In genomic region chr16:30491744-30492308, GRCh38 we compare ENCODE assay signal across 8 cellular contexts. TPM values are rescaled to one million over a fixed set of nuclear protein-coding genes. Genes with fewer than 3 reads are reported as not detected.
DNase-seq lines count a peak whose midpoint lies in the region; ATAC-seq, FAIRE-seq and TF ChIP-seq lines count a peak whose summit lies in the region.

No MANE protein-coding gene starts in this region.

- H3K4me2 ChIP-seq in GM12878 (ENCODE audit: control insufficient read depth, insufficient read depth): no peak overlapping the region

- TF ChIP-seq RAD21 in GM12878 (IDR thresholded peaks at IDR 0.05; ENCODE audit: insufficient read depth, low read depth, low read length): no peak

- intact Hi-C loops in GM12878 (cut with micrococcal nuclease; ENCODE audit: unreplicated experiment): no loop called here

- TSS peak; percentile 45 for BruUV-seq in GM12878 (replicated peaks; lab: Mats Ljungman, UMichigan)

- TF ChIP-seq POLR2A in GM12878 (IDR thresholded peaks at IDR 0.05; ENCODE audit: low read depth, low read length) (no peak), GM12892 (IDR thresholded peaks at IDR 0.05; ENCODE audit: low read depth, low read length) (no peak)

- DNase-seq in EH (ENCODE audit: low read depth): peak; percentile 97
- DNase-seq in MV-4-11 (lab: John Stamatoyannopoulos, UW): peak; percentile 89
- no peak for DNase-seq in GM12878 (ENCODE audit: low read depth, low spot score)
- peak in 3 of 10 donors; percentile 12 to 73 (median 20) for DNase-seq in naive thymus-derived CD8-positive, alpha-beta T cell
- no peak for DNase-seq in cerebellar nuclear complex (lab: John Stamatoyannopoulos, UW)
- DNase-seq in KG1 (lab: John Stamatoyannopoulos, UW): no peak
- no peak for DNase-seq in GM12892 (ENCODE audit: insufficient read length)

- no peak for TF ChIP-seq CTCF in GM12878 (IDR thresholded peaks at IDR 0.05 in 2 of 3, conservative IDR thresholded peaks at IDR 0.05 in 1 of 3; ENCODE audit: control insufficient read depth in 2 of 3, extremely low read depth in 1 of 3, insufficient read depth in 1 of 3, low read depth in 3 of 3, low read length in 3 of 3)

- no peaks in the 10 kb centered on the region for H3K9me3 ChIP-seq in GM12878 (replicated peaks; ENCODE audit: control insufficient read depth, insufficient read depth, low read length)

- FAIRE-seq in GM12878 (lab: Jason Lieb, UNC) (no peak), GM12892 (lab: Jason Lieb, UNC) (no peak)

- RAD21 ChIA-PET in GM12878 (lab: Charles Lee; ENCODE audit: unreplicated experiment): interaction anchor here (1.2 kb wide), 1 partner anchor 124 kb away, joined by 3 read pairs; no protein-coding TSS in a partner anchor

- H3K27ac ChIP-seq in GM12878 (ENCODE audit: control insufficient read depth, insufficient read depth): no peak overlapping the region

- no peak overlapping the region for H3K9ac ChIP-seq in GM12878 (ENCODE audit: control insufficient read depth, insufficient read depth, low read length)

- H3K27me3 Mint-ChIP-seq in naive thymus-derived CD8-positive, alpha-beta T cell: no peaks in the 10 kb centered on the region

- peaks cover 4% of the 10 kb centered on the region for H3K4me1 ChIP-seq in GM12878 (ENCODE audit: control insufficient read depth, insufficient read depth, low read length)

- H4K20me1 ChIP-seq in GM12878 (ENCODE audit: control insufficient read depth, insufficient read depth): no peaks in the 10 kb centered on the region

- H3K27ac Mint-ChIP-seq in naive thymus-derived CD8-positive, alpha-beta T cell: peak overlapping the region; percentile 68 to 92 (median 86)

- SMC1A ChIA-PET in GM12878 (lab: Charles Lee; ENCODE audit: uncharacterized antibody, unreplicated experiment): no interaction called here

- ATAC-seq in GM12878 (no peak), HG02623 (IDR thresholded peaks at IDR 0.05; ENCODE audit: unreplicated experiment) (no peak)
- ATAC-seq in naive thymus-derived CD8-positive, alpha-beta T cell: peak; percentile 62 to 89

- H2AFZ ChIP-seq in GM12878 (ENCODE audit: control insufficient read depth, low read depth, low read length): no peak overlapping the region

- H3K79me2 ChIP-seq in GM12878 (ENCODE audit: control insufficient read depth, insufficient read depth, low read length): no peaks in the 10 kb centered on the region

- TF ChIP-seq EP300 in GM12878 (IDR thresholded peaks at IDR 0.05; ENCODE audit: borderline replicate concordance in 1 of 2, control insufficient read depth in 1 of 2, low read depth in 2 of 2, low read length in 2 of 2): no peak

- POLR2A ChIA-PET in GM12878 (lab: Charles Lee): interaction anchor here (0.6 kb wide), 1 partner anchor 12 kb away, joined by 3 read pairs; no protein-coding TSS in a partner anchor
- POLR2A ChIA-PET in naive thymus-derived CD8-positive, alpha-beta T cell (lab: Charles Lee): interaction anchor here (0.7 to 3.6 kb wide), 8 partner anchors 11 to 94 kb away, joined by 3 to 14 read pairs (median 4); partner anchors contain the start of genes DCTPP1, ITGAL and ZNF785

- no peaks in the 10 kb centered on the region for H3K9me3 Mint-ChIP-seq in naive thymus-derived CD8-positive, alpha-beta T cell

- peaks cover 10 to 36% (median 20%) of the 10 kb centered on the region in 4 donors for H3K4me1 Mint-ChIP-seq in naive thymus-derived CD8-positive, alpha-beta T cell

- no peak overlapping the region for H3K4me3 ChIP-seq in GM12878

- in situ Hi-C loops in GM12878 (cut with MboI): no loop called here

- no peaks in the 10 kb centered on the region for H3K27me3 ChIP-seq in GM12878 (replicated peaks in 1 of 2; ENCODE audit: control insufficient read depth in 2 of 2, insufficient read depth in 2 of 2, low read length in 1 of 2)

- 92% methylated on average over 6 of the region's 6 CpGs for WGBS in GM12878 (ENCODE audit: insufficient coverage, insufficient replicate concordance, low lambda C conversion rate, missing lambda C conversion rate)

- peak overlapping the region in 4 of 10 donors; percentile 8 to 39 (median 23) for H3K4me3 Mint-ChIP-seq in naive thymus-derived CD8-positive, alpha-beta T cell

- H3K36me3 Mint-ChIP-seq in naive thymus-derived CD8-positive, alpha-beta T cell: peaks cover 4 to 82% (median 19%) of the 10 kb centered on the region in 3 donors

- H3K36me3 ChIP-seq in GM12878 (ENCODE audit: control insufficient read depth in 2 of 2, insufficient read depth in 2 of 2, low read length in 1 of 2): peaks cover 8 to 27% of the 10 kb centered on the region in 2 experiments

- CTCF ChIA-PET in GM12878 (lab: Yijun Ruan, JAX): interaction anchor here (1.0 to 1.6 kb wide), 2 partner anchors 15 to 17 kb away, joined by 3 to 4 read pairs; no protein-coding TSS in a partner anchor

RNA-seq across cellular contexts. Expression of gene ITGAL, which starts 19.3 kb away (rescaled TPM):
- 150 and 164 TPM in 2 replicates for total RNA-seq in GM12878 (2013; cell fraction: nucleolus; rRNA removed)
- total RNA-seq in GM12878 (2014; rRNA removed) (62.8 and 91.0 TPM in 2 replicates), GM12878 (2014; rRNA removed; fragmentation: Illumina TruSeq; extraction: Trizol) (56.2 and 65.6 TPM in 2 replicates), GM12878 (2021) (170 TPM in 2 replicates)
- polyA plus RNA-seq in GM12878 (2011; ENCODE audit: low read depth): 33.4 TPM
- polyA plus RNA-seq in GM12878 (2011; rRNA removed) (73.8 and 97.2 TPM in 2 replicates), GM12878 (2014; fragmentation: Illumina TruSeq; extraction: Trizol) (140 and 185 TPM in 2 replicates), GM12878 (2014; fragmentation: Nextera tagmentation; extraction: Ambion mirVana) (10 to 100 TPM; 10.7 to 12.1 TPM), GM12878 (2014; rRNA removed) (96.5 and 104 TPM in 2 replicates), GM12878 (2016; fragmentation: Nextera tagmentation; extraction: Ambion mirVana) (100 to 1,000 TPM; 109 to 111 TPM)
- 104 and 127 TPM in 2 replicates for polyA plus RNA-seq in GM12878 (2011; cell fraction: cytosol; rRNA removed)
- 199 and 213 TPM in 2 replicates for polyA plus RNA-seq in GM12878 (2011; cell fraction: nucleus; rRNA removed)
- 64.4 and 120 TPM in 2 replicates for polyA plus RNA-seq in GM12878 (2012)
- 106 and 131 TPM in 2 replicates for polyA minus RNA-seq in GM12878 (2011; rRNA and poly(A)+ RNA removed)
- polyA minus RNA-seq in GM12878 (2011; cell fraction: cytosol; rRNA and poly(A)+ RNA removed): 80.5 and 81.6 TPM in 2 replicates
- 99.7 and 175 TPM in 2 replicates for polyA minus RNA-seq in GM12878 (2011; cell fraction: nucleus; rRNA and poly(A)+ RNA removed)
- 100 to 1,000 TPM; 334 to 339 TPM for total RNA-seq in naive thymus-derived CD8-positive, alpha-beta T cell
- 100 to 1,000 TPM; 121 to 157 (median 124) TPM for polyA plus RNA-seq in naive thymus-derived CD8-positive, alpha-beta T cell
- polyA plus RNA-seq in GM12892 (2012; ENCODE audit: missing spikeins): 47.8 TPM

RNA-seq across cellular contexts. Expression of gene ZNF768, which starts 34.5 kb away (rescaled TPM):
- total RNA-seq in GM12878 (2013; cell fraction: nucleolus; rRNA removed): 21.4 and 21.5 TPM in 2 replicates
- total RNA-seq in GM12878 (2014; rRNA removed): 18.3 and 21.3 TPM in 2 replicates
- total RNA-seq in GM12878 (2014; rRNA removed; fragmentation: Illumina TruSeq; extraction: Trizol): 9.8 TPM in 2 replicates
- 17.3 and 19.3 TPM in 2 replicates for total RNA-seq in GM12878 (2021)
- polyA plus RNA-seq in GM12878 (2011; ENCODE audit: low read depth): 9.3 TPM
- 8.8 and 13.2 TPM in 2 replicates for polyA plus RNA-seq in GM12878 (2011; rRNA removed)
- polyA plus RNA-seq in GM12878 (2011; cell fraction: cytosol; rRNA removed): 22.5 and 28.3 TPM in 2 replicates
- polyA plus RNA-seq in GM12878 (2011; cell fraction: nucleus; rRNA removed): 50.1 and 58.1 TPM in 2 replicates
- polyA plus RNA-seq in GM12878 (2012): 16.7 and 18.1 TPM in 2 replicates
- 8.2 and 8.3 TPM in 2 replicates for polyA plus RNA-seq in GM12878 (2014; fragmentation: Illumina TruSeq; extraction: Trizol)
- under 1 TPM; 0.05 to 0.06 TPM for polyA plus RNA-seq in GM12878 (2014; fragmentation: Nextera tagmentation; extraction: Ambion mirVana)
- 23.1 and 24.5 TPM in 2 replicates for polyA plus RNA-seq in GM12878 (2014; rRNA removed)
- polyA plus RNA-seq in GM12878 (2016; fragmentation: Nextera tagmentation; extraction: Ambion mirVana): 1 to 10 TPM; 2.6 to 2.7 TPM
- 7.2 and 22.8 TPM in 2 replicates for polyA minus RNA-seq in GM12878 (2011; rRNA and poly(A)+ RNA removed)
- polyA minus RNA-seq in GM12878 (2011; cell fraction: cytosol; rRNA and poly(A)+ RNA removed): 11.4 and 12.8 TPM in 2 replicates
- polyA minus RNA-seq in GM12878 (2011; cell fraction: nucleus; rRNA and poly(A)+ RNA removed): 5.6 and 10.4 TPM in 2 replicates
- 1 to 10 TPM; 8.3 to 8.5 TPM for total RNA-seq in naive thymus-derived CD8-positive, alpha-beta T cell
- 1 to 10 TPM; 1.1 to 2.1 (median 1.5) TPM for polyA plus RNA-seq in naive thymus-derived CD8-positive, alpha-beta T cell
- polyA plus RNA-seq in GM12892 (2012; ENCODE audit: missing spikeins): 10.6 TPM

RNA-seq across cellular contexts. Expression of gene ZNF747, which starts 42.8 kb away (rescaled TPM):
- 18.5 and 22.3 TPM in 2 replicates for total RNA-seq in GM12878 (2013; cell fraction: nucleolus; rRNA removed)
- 13.0 and 14.3 TPM in 2 replicates for total RNA-seq in GM12878 (2014; rRNA removed)
- total RNA-seq in GM12878 (2014; rRNA removed; fragmentation: Illumina TruSeq; extraction: Trizol): 5.0 and 5.8 TPM in 2 replicates
- total RNA-seq in GM12878 (2021): 10.7 and 12.0 TPM in 2 replicates
- 2.4 TPM for polyA plus RNA-seq in GM12878 (2011; ENCODE audit: low read depth)
- polyA plus RNA-seq in GM12878 (2011; rRNA removed): 2.7 and 3.3 TPM in 2 replicates
- 4.7 and 5.0 TPM in 2 replicates for polyA plus RNA-seq in GM12878 (2011; cell fraction: cytosol; rRNA removed)
- 3.3 and 4.6 TPM in 2 replicates for polyA plus RNA-seq in GM12878 (2011; cell fraction: nucleus; rRNA removed)
- polyA plus RNA-seq in GM12878 (2012): 4.5 TPM in 2 replicates
- polyA plus RNA-seq in GM12878 (2014; fragmentation: Illumina TruSeq; extraction: Trizol): 5.1 and 5.7 TPM in 2 replicates
- polyA plus RNA-seq in GM12878 (2014; fragmentation: Nextera tagmentation; extraction: Ambion mirVana): 1 to 10 TPM; 1.0 to 1.2 TPM
- 11.5 and 12.1 TPM in 2 replicates for polyA plus RNA-seq in GM12878 (2014; rRNA removed)
- 1 to 10 TPM; 8.6 to 8.8 TPM for polyA plus RNA-seq in GM12878 (2016; fragmentation: Nextera tagmentation; extraction: Ambion mirVana)
- polyA minus RNA-seq in GM12878 (2011; rRNA and poly(A)+ RNA removed): 5.1 and 6.7 TPM in 2 replicates
- polyA minus RNA-seq in GM12878 (2011; cell fraction: cytosol; rRNA and poly(A)+ RNA removed): 2.3 and 3.8 TPM in 2 replicates
- 6.5 and 10.4 TPM in 2 replicates for polyA minus RNA-seq in GM12878 (2011; cell fraction: nucleus; rRNA and poly(A)+ RNA removed)
- 10 to 100 TPM; 21.8 to 21.9 TPM for total RNA-seq in naive thymus-derived CD8-positive, alpha-beta T cell
- polyA plus RNA-seq in naive thymus-derived CD8-positive, alpha-beta T cell: 10 to 100 TPM in 2 of 3 donors, 1 to 10 TPM in 1; 9.5 to 12.0 (median 11.4) TPM
- polyA plus RNA-seq in GM12892 (2012; ENCODE audit: missing spikeins): 4.3 TPM

RNA-seq across cellular contexts. Expression of gene SEPHS2, which starts 46.2 kb away (rescaled TPM):
- total RNA-seq in GM12878 (2013; cell fraction: nucleolus; rRNA removed): 4.6 and 5.1 TPM in 2 replicates
- 33.5 and 40.8 TPM in 2 replicates for total RNA-seq in GM12878 (2014; rRNA removed)
- 36.3 and 38.9 TPM in 2 replicates for total RNA-seq in GM12878 (2014; rRNA removed; fragmentation: Illumina TruSeq; extraction: Trizol)
- total RNA-seq in GM12878 (2021): 85.9 and 86.2 TPM in 2 replicates
- 46.2 TPM for polyA plus RNA-seq in GM12878 (2011; ENCODE audit: low read depth)
- polyA plus RNA-seq in GM12878 (2011; rRNA removed): 94.3 and 102 TPM in 2 replicates
- polyA plus RNA-seq in GM12878 (2011; cell fraction: cytosol; rRNA removed): 64.9 and 80.5 TPM in 2 replicates
- polyA plus RNA-seq in GM12878 (2011; cell fraction: nucleus; rRNA removed): 68.9 and 74.4 TPM in 2 replicates
- 46.0 and 51.9 TPM in 2 replicates for polyA plus RNA-seq in GM12878 (2012)
- 69.9 and 80.6 TPM in 2 replicates for polyA plus RNA-seq in GM12878 (2014; fragmentation: Illumina TruSeq; extraction: Trizol)
- 10 to 100 TPM; 21.6 to 37.4 TPM for polyA plus RNA-seq in GM12878 (2014; fragmentation: Nextera tagmentation; extraction: Ambion mirVana)
- 76.4 and 76.5 TPM in 2 replicates for polyA plus RNA-seq in GM12878 (2014; rRNA removed)
- polyA plus RNA-seq in GM12878 (2016; fragmentation: Nextera tagmentation; extraction: Ambion mirVana): 10 to 100 TPM; 75.9 to 99.8 TPM
- 74.6 and 82.6 TPM in 2 replicates for polyA minus RNA-seq in GM12878 (2011; rRNA and poly(A)+ RNA removed)
- 21.4 and 26.2 TPM in 2 replicates for polyA minus RNA-seq in GM12878 (2011; cell fraction: cytosol; rRNA and poly(A)+ RNA removed)
- polyA minus RNA-seq in GM12878 (2011; cell fraction: nucleus; rRNA and poly(A)+ RNA removed): 38.2 and 47.7 TPM in 2 replicates
- 10 to 100 TPM; 52.3 to 55.1 TPM for total RNA-seq in naive thymus-derived CD8-positive, alpha-beta T cell
- polyA plus RNA-seq in naive thymus-derived CD8-positive, alpha-beta T cell: 10 to 100 TPM; 45.5 to 60.7 (median 55.0) TPM
- polyA plus RNA-seq in GM12892 (2012; ENCODE audit: missing spikeins): 44.8 TPM

Comparison
In these comparisons a context has a peak if more than half of its experiments do, and no peak if none do; other contexts are left out.
1. DNase-seq: peak in EH (single experiment) and MV-4-11 (single experiment); none in GM12878 (single experiment), cerebellar nuclear complex (0 of 2), KG1 (single experiment) and GM12892 (single experiment).
2. ATAC-seq: peak in naive thymus-derived CD8-positive, alpha-beta T cell (2 of 2); none in GM12878 (single experiment) and HG02623 (single experiment).